Comparison of ENCODE assay signal across 1 cellular context in the genomic region with DNA sequence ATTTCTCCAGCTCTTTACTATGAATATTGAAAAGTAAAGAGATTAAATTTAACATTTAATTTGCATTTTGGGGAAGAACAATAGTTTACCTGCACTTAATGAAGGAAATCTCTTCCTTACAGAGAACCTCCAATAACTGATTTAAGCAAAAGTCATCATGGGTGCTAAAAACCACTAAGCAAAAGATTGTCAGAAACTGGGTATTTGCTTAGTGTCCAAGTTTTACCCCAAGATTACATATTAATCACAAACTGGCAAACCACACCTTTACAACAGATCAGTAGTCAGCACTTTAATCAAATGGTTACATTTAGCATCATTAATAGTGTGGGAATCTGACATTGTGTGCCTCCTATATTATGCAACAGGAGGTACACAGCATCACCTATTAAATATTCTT.
TF ChIP-seq lines count a peak whose summit lies in the region.

No MANE protein-coding gene starts in this region.

TF ChIP-seq in WTC11, 78 proteins besides CTCF, POLR2A, EP300 and RAD21 (continued from another document):
- TF ChIP-seq, protein P1, sequence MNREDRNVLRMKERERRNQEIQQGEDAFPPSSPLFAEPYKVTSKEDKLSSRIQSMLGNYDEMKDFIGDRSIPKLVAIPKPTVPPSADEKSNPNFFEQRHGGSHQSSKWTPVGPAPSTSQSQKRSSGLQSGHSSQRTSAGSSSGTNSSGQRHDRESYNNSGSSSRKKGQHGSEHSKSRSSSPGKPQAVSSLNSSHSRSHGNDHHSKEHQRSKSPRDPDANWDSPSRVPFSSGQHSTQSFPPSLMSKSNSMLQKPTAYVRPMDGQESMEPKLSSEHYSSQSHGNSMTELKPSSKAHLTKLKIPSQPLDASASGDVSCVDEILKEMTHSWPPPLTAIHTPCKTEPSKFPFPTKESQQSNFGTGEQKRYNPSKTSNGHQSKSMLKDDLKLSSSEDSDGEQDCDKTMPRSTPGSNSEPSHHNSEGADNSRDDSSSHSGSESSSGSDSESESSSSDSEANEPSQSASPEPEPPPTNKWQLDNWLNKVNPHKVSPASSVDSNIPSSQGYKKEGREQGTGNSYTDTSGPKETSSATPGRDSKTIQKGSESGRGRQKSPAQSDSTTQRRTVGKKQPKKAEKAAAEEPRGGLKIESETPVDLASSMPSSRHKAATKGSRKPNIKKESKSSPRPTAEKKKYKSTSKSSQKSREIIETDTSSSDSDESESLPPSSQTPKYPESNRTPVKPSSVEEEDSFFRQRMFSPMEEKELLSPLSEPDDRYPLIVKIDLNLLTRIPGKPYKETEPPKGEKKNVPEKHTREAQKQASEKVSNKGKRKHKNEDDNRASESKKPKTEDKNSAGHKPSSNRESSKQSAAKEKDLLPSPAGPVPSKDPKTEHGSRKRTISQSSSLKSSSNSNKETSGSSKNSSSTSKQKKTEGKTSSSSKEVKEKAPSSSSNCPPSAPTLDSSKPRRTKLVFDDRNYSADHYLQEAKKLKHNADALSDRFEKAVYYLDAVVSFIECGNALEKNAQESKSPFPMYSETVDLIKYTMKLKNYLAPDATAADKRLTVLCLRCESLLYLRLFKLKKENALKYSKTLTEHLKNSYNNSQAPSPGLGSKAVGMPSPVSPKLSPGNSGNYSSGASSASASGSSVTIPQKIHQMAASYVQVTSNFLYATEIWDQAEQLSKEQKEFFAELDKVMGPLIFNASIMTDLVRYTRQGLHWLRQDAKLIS (CRISPR knock-in tag; IDR thresholded peaks at IDR 0.05; ENCODE audit: borderline replicate concordance), result no peak
- TF ChIP-seq, protein P2, sequence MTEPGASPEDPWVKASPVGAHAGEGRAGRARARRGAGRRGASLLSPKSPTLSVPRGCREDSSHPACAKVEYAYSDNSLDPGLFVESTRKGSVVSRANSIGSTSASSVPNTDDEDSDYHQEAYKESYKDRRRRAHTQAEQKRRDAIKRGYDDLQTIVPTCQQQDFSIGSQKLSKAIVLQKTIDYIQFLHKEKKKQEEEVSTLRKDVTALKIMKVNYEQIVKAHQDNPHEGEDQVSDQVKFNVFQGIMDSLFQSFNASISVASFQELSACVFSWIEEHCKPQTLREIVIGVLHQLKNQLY (CRISPR knock-in tag; IDR thresholded peaks at IDR 0.05), result no peak
TF ChIP-seq in WTC11: peak in this region for 0.
